In the genomic region with DNA sequence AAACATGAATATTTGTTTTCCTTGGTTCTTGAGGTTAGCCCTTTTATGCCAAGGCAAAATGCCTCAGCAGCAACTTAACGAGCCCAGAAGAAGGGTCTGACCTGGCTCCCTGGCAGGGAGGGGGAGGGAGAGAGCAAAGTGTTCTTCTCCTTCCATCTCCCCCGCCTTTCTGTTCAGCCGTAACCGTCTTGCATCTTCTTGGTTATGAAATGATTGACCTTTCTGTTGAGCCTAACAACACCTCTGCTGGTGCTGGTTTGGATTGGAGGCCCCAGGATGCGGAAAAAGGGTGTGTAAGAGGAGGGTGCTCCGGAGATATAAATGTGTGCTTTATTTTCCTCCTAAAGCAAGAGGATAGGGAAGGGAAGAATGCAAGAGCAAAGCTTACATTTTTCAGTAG, we compare ENCODE assay signal across 25 cellular contexts. TPM values are rescaled to one million over a fixed set of nuclear protein-coding genes. Genes with fewer than 3 reads are reported as not detected.
DNase-seq lines count a peak whose midpoint lies in the region; ATAC-seq and TF ChIP-seq lines count a peak whose summit lies in the region.
"Had no signal": no experiment of that assay in that cellular context is flagged by ENCODE, and none has a peak within 500 bp of the region (broad histone marks: within the 10 kb centered on the region; RNA-seq: fewer than 3 reads in every experiment).

No MANE protein-coding gene starts in this region.

- H3K27me3 Mint-ChIP-seq in naive B cell = no peaks in the 10 kb centered on the region
- H3K27me3 Mint-ChIP-seq: activated CD4-positive, alpha-beta T cell treated with anti-CD3 and anti-CD28 coated beads, Interleukin-2, amount 10 ng/mL, durations not matched to agents 24 days and 14 days had no signal

- peaks cover 59 to 80% (median 67%) of the 10 kb centered on the region in 3 donors for H3K4me1 Mint-ChIP-seq in naive B cell

- H3K36me3 ChIP-seq in tibial artery (no peaks in the 10 kb centered on the region), body of pancreas (replicated peaks in 1 of 2; ENCODE audit: insufficient read depth in 1 of 2, low read depth in 2 of 2) (no peaks in the 10 kb centered on the region)
- H3K36me3 ChIP-seq: ascending aorta, Peyer's patch had no signal

- no peak overlapping the region for H3K4me3 Mint-ChIP-seq in naive B cell
- H3K4me3 Mint-ChIP-seq: activated CD4-positive, alpha-beta T cell treated with anti-CD3 and anti-CD28 coated beads, Interleukin-2, amount 10 ng/mL, durations not matched to agents 24 days and 14 days had no signal

- DNase-seq in NOMO-1 (lab: John Stamatoyannopoulos, UW; ENCODE audit: unreplicated experiment in 2 of 2) = peak; percentile 5 to 25
- DNase-seq in NOMO-1 treated with DMSO at 0.1 percent for 48 hours (lab: John Stamatoyannopoulos, UW; ENCODE audit: unreplicated experiment) = no peak
- DNase-seq in coronary artery (ENCODE audit: low spot score) = no peak
- no peak for DNase-seq in naive B cell
- no peak for DNase-seq in tibial artery
- DNase-seq in stimulated activated CD4-positive, alpha-beta T cell treated with anti-CD3 and anti-CD28 coated beads, Interleukin-4, amount 100 ng/mL, for 4 hours = no peak
- no peak for DNase-seq in body of pancreas
- DNase-seq in kidney tubule cell (ENCODE audit: low spot score) = no peak
- DNase-seq: activated CD4-positive, alpha-beta T cell treated with anti-CD3 and anti-CD28 coated beads, Interleukin-2, amount 10 ng/mL, durations not matched to agents 24 days and 14 days; activated CD8-positive, alpha-beta memory T cell treated with anti-CD3 and anti-CD28 coated beads, Interleukin-2, amount 50 U/mL, for 48 hours; activated naive CD4-positive, alpha-beta T cell; cortex of kidney; GM23248; NCI-H1105; NCI-H748 treated with DMSO at 0.1 percent for 48 hours; Peyer's patch; T-helper 9 cell had no signal

- TF ChIP-seq CTCF in coronary artery (IDR thresholded peaks at IDR 0.05) (no peak), tibial artery (IDR thresholded peaks at IDR 0.05) (no peak), body of pancreas (IDR thresholded peaks at IDR 0.05) (no peak)

- intact Hi-C loops in tibial artery (cut with DNase I; ENCODE audit: low total_unique reads) (no loop called here), body of pancreas (cut with DNase I) (no loop called here)

- H3K36me3 Mint-ChIP-seq in naive B cell = peaks cover 0 to 7% of the 10 kb centered on the region in 2 donors

- peaks cover 0 to 76% (median 38%) of the 10 kb centered on the region in 4 donors for H3K4me1 ChIP-seq in tibial artery
- peaks cover 22% of the 10 kb centered on the region for H3K4me1 ChIP-seq in body of pancreas

- H3K27ac ChIP-seq in coronary artery (peak overlapping the region; percentile 48 to 49), tibial artery (peak overlapping the region; percentile 36 to 52), body of pancreas (no peak overlapping the region)
- H3K27ac ChIP-seq: epithelial cell of prostate, GM23248, SK-N-MC had no signal

- no peak for TF ChIP-seq POLR2A in body of pancreas (IDR thresholded peaks at IDR 0.05)

- H3K27ac Mint-ChIP-seq in naive B cell = peak overlapping the region; percentile 16 to 85 (median 66)
- H3K27ac Mint-ChIP-seq: activated CD4-positive, alpha-beta T cell treated with anti-CD3 and anti-CD28 coated beads, Interleukin-2, amount 10 ng/mL, durations not matched to agents 24 days and 14 days had no signal

- 74 to 89% methylated on average over 6 of the region's 6 CpGs for WGBS in body of pancreas, 2 donors

- H3K9me3 Mint-ChIP-seq in naive B cell = no peaks in the 10 kb centered on the region
- H3K9me3 Mint-ChIP-seq: activated CD4-positive, alpha-beta T cell treated with anti-CD3 and anti-CD28 coated beads, Interleukin-2, amount 10 ng/mL, durations not matched to agents 24 days and 14 days had no signal

- H3K9me3 ChIP-seq in tibial artery (no peaks in the 10 kb centered on the region), body of pancreas (no peaks in the 10 kb centered on the region)
- H3K9me3 ChIP-seq: ascending aorta, Peyer's patch had no signal

- H3K27me3 ChIP-seq in tibial artery = no peaks in the 10 kb centered on the region
- H3K27me3 ChIP-seq in body of pancreas = no peaks in the 10 kb centered on the region
- H3K27me3 ChIP-seq: ascending aorta, Peyer's patch had no signal

- no peak for ATAC-seq in naive B cell (ENCODE audit: low read depth in 2 of 2)
- no peak for ATAC-seq in body of pancreas
- ATAC-seq: K562 had no signal

- H3K4me3 ChIP-seq in coronary artery (no peak overlapping the region), tibial artery (no peak overlapping the region), body of pancreas (no peak overlapping the region)
- H3K4me3 ChIP-seq: ascending aorta, GM23248, K562, Peyer's patch, SK-N-MC, skin epidermis had no signal

RNA-seq across cellular contexts. Expression of a gene that starts 44.7 kb away (rescaled TPM):
- 1 to 10 TPM in 1 of 6 donors, under 1 TPM in 3, not detected in 2; 0.51 to 1.4 (median 0.84) TPM for polyA plus RNA-seq in naive B cell (ENCODE audit: low read depth in 6 of 6)
- 1 to 10 TPM; 1.3 to 9.2 TPM for total RNA-seq in body of pancreas
- total RNA-seq: A172, ascending aorta, glomerular endothelial cell, GM23248, K562, osteocyte had no signal
- polyA plus RNA-seq: GM23248, K562 had no signal

Comparison
In these comparisons a context has a peak if more than half of its experiments do, and no peak if none do; other contexts are left out.
1. DNase-seq: peak in NOMO-1 (2 of 2); none in NOMO-1 treated with DMSO at 0.1 percent for 48 hours (single experiment), coronary artery (single experiment), naive B cell (single experiment), tibial artery (0 of 2), stimulated activated CD4-positive, alpha-beta T cell treated with anti-CD3 and anti-CD28 coated beads, Interleukin-4, amount 100 ng/mL, for 4 hours (0 of 2), body of pancreas (0 of 4) and kidney tubule cell (single experiment).
2. H3K27ac ChIP-seq: peak in coronary artery (2 of 2) and tibial artery (2 of 2); none in body of pancreas (0 of 4).